In the genomic region with DNA sequence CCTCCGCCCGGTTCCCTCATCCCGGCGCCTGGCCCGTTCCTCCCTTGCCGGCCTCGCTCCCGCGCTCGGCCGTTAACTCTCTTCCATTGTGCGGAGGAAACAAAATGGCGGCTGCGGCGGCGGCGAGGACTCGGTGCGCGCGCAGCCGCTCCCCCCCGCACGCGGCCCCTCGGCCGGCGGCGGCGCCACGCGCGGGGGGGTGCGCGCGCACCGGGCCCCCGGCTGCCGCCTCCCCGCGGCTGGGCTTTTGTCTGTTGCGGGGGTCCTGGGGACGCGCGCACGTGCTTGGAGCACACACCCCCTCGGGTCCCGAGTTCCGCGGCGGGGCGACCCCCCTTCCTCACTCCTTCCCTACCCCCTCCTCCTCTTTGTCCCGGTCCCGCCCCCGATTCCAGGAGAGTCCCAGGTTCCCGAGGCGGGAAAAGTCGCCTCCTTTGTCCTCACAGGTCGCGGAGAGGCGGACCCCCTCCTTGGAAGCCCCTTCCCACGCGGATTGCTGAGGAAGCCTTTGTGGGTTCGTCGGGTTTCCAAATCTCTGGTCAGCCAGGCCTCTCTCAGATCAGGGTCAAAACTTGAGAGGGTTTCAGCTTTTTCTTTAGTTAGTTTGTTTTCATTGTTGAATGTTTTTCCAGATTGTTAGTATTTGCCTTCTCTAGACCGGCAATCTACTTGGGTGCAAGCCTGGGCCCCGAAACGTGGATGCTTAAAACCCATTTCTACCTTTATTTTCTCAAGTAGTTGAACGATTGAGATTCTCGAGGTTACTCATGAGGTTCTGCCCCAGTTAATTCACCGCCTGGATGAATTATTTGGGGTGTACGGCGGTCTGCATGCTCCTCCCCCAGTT, we compare ENCODE assay signal across 8 cellular contexts. TPM values are rescaled to one million over a fixed set of nuclear protein-coding genes. Genes with fewer than 3 reads are reported as not detected.
A peak's percentile ranks its signal among the peaks of the same experiment; 100 is the strongest.
DNase-seq lines count a peak whose midpoint lies in the region; ATAC-seq and TF ChIP-seq lines count a peak whose summit lies in the region.

No MANE protein-coding gene starts in this region.

- peak; percentile 53 for TF ChIP-seq POLR2A in GM18951 (IDR thresholded peaks at IDR 0.05; ENCODE audit: extremely low read depth, insufficient read depth, insufficient read length)

- H3K4me1 ChIP-seq in left ventricle myocardium inferior: peaks cover 64% of the 10 kb centered on the region
- H3K4me1 ChIP-seq in rectal smooth muscle tissue (ENCODE audit: control insufficient read depth, insufficient read depth, low read length): peaks cover 16% of the 10 kb centered on the region

- H3K9me3 ChIP-seq in AG04450 (ENCODE audit: control insufficient read depth, insufficient read depth, low read length): peaks cover 5% of the 10 kb centered on the region; the same call in 1 of the 2 replicates
- no peaks in the 10 kb centered on the region for H3K9me3 ChIP-seq in left ventricle myocardium inferior (replicated peaks)

- CTCF ChIA-PET in AG04450 (lab: Charles Lee) (interaction anchor here (1.3 to 1.9 kb wide), 3 partner anchors 11 to 74 kb away, joined by 4 to 5 read pairs (median 4); no protein-coding TSS in a partner anchor), RWPE1 (lab: Yijun Ruan, JAX) (interaction anchor here (0.6 to 1.4 kb wide), 2 partner anchors 74 to 148 kb away, joined by 3 to 4 read pairs; no protein-coding TSS in a partner anchor)

- peak overlapping the region; percentile 94 for H3K4me3 ChIP-seq in AG04450 (ENCODE audit: low read depth, low read length)
- peak overlapping the region; percentile 99 for H3K4me3 ChIP-seq in left ventricle myocardium inferior
- peak overlapping the region; percentile 82 for H3K4me3 ChIP-seq in rectal smooth muscle tissue (ENCODE audit: low read length)

- no peak for TF ChIP-seq CTCF in AG04450 (IDR thresholded peaks at IDR 0.05; ENCODE audit: low read depth, low read length)
- TF ChIP-seq CTCF in RWPE1 (conservative IDR thresholded peaks at IDR 0.05; ENCODE audit: low read depth): no peak
- no peak for TF ChIP-seq CTCF in left ventricle myocardium inferior (IDR thresholded peaks at IDR 0.05; ENCODE audit: borderline replicate concordance)

- H3K4me1 Mint-ChIP-seq in activated naive CD8-positive, alpha-beta T cell treated with anti-CD3 and anti-CD28 coated beads, Interleukin-2, amount 10 ng/mL, durations not matched to agents 7 days and 5 days: peaks cover 29% of the 10 kb centered on the region

- no peaks in the 10 kb centered on the region for H3K36me3 ChIP-seq in left ventricle myocardium inferior
- no peaks in the 10 kb centered on the region for H3K36me3 ChIP-seq in rectal smooth muscle tissue (ENCODE audit: control insufficient read depth, insufficient read depth, low read length)

- no peaks in the 10 kb centered on the region for H3K27me3 ChIP-seq in AG04450 (ENCODE audit: control insufficient read depth, insufficient read depth, low read length)
- no peaks in the 10 kb centered on the region for H3K27me3 ChIP-seq in left ventricle myocardium inferior (ENCODE audit: low read depth)
- no peaks in the 10 kb centered on the region for H3K27me3 ChIP-seq in rectal smooth muscle tissue (ENCODE audit: control insufficient read depth, insufficient read depth, low read length)

- H3K9ac ChIP-seq in rectal smooth muscle tissue (ENCODE audit: low read length): no peak overlapping the region

- H3K9me3 Mint-ChIP-seq in activated naive CD8-positive, alpha-beta T cell treated with anti-CD3 and anti-CD28 coated beads, Interleukin-2, amount 10 ng/mL, durations not matched to agents 7 days and 5 days: no peaks in the 10 kb centered on the region

- H3K27ac Mint-ChIP-seq in activated naive CD8-positive, alpha-beta T cell treated with anti-CD3 and anti-CD28 coated beads, Interleukin-2, amount 10 ng/mL, durations not matched to agents 7 days and 5 days: peak overlapping the region; percentile 97

- H3K36me3 Mint-ChIP-seq in activated naive CD8-positive, alpha-beta T cell treated with anti-CD3 and anti-CD28 coated beads, Interleukin-2, amount 10 ng/mL, durations not matched to agents 7 days and 5 days: peaks cover 12% of the 10 kb centered on the region

- H3K27ac ChIP-seq in AG04450 (ENCODE audit: low read depth, low read length): peak overlapping the region; percentile 84
- H3K27ac ChIP-seq in RWPE1: peak overlapping the region; percentile 89
- peak overlapping the region; percentile 97 for H3K27ac ChIP-seq in left ventricle myocardium inferior (replicated peaks)
- H3K27ac ChIP-seq in rectal smooth muscle tissue (ENCODE audit: low read depth, low read length): peak overlapping the region; percentile 95

- ATAC-seq in activated naive CD8-positive, alpha-beta T cell treated with anti-CD3 and anti-CD28 coated beads, Interleukin-2, amount 10 ng/mL, durations not matched to agents 7 days and 5 days (ENCODE audit: low read depth): peak; percentile 19
- ATAC-seq in GM18873 (IDR thresholded peaks at IDR 0.05; ENCODE audit: low FRiP score, unreplicated experiment): no peak

- H3K27me3 Mint-ChIP-seq in activated naive CD8-positive, alpha-beta T cell treated with anti-CD3 and anti-CD28 coated beads, Interleukin-2, amount 10 ng/mL, durations not matched to agents 7 days and 5 days: no peaks in the 10 kb centered on the region

- in situ Hi-C loops in GM18951 (cut with MboI; ENCODE audit: low sequenced_read_pairs, unreplicated experiment): no loop called here

- intact Hi-C loops in left ventricle myocardium inferior (cut with micrococcal nuclease): no loop called here

- POLR2A ChIA-PET in AG04450 (lab: Yijun Ruan, JAX): interaction anchor here (0.9 to 1.4 kb wide), 2 partner anchors 10 to 74 kb away, joined by 3 to 7 read pairs; no protein-coding TSS in a partner anchor
- POLR2A ChIA-PET in RWPE1 (lab: Yijun Ruan, JAX; ENCODE audit: low non-redundant PET): interaction anchor here (1.2 kb wide), 1 partner anchor 312 kb away, joined by 3 read pairs; no protein-coding TSS in a partner anchor
- POLR2A ChIA-PET in activated naive CD8-positive, alpha-beta T cell treated with anti-CD3 and anti-CD28 coated beads, Interleukin-2, amount 10 ng/mL, durations not matched to agents 7 days and 5 days (lab: Charles Lee): interaction anchor here (1.1 to 1.5 kb wide), 2 partner anchors 21 to 100 kb away, joined by 3 read pairs; no protein-coding TSS in a partner anchor

- peak overlapping the region; percentile 95 for H3K4me3 Mint-ChIP-seq in activated naive CD8-positive, alpha-beta T cell treated with anti-CD3 and anti-CD28 coated beads, Interleukin-2, amount 10 ng/mL, durations not matched to agents 7 days and 5 days

- DNase-seq in AG04450 (ENCODE audit: low read depth, low spot score) (no peak), HPDE6-E6E7 (ENCODE audit: extremely low spot score) (peak; percentile 59), RWPE1 (ENCODE audit: low spot score) (peak; percentile 66), left ventricle myocardium inferior (peak; percentile 47)
- peak; percentile 81 for DNase-seq in activated naive CD8-positive, alpha-beta T cell treated with anti-CD3 and anti-CD28 coated beads, Interleukin-2, amount 10 ng/mL, durations not matched to agents 7 days and 5 days

RNA-seq across cellular contexts. Expression of gene ILF3, which starts 0.7 kb away (rescaled TPM):
- 143 and 155 TPM in 2 replicates for polyA plus RNA-seq in AG04450 (2011; rRNA removed)
- 123 and 144 TPM in 2 replicates for polyA minus RNA-seq in AG04450 (2011; rRNA and poly(A)+ RNA removed)
- total RNA-seq in activated naive CD8-positive, alpha-beta T cell treated with anti-CD3 and anti-CD28 coated beads, Interleukin-2, amount 10 ng/mL, durations not matched to agents 7 days and 5 days: 100 to 1,000 TPM; 344 to 354 TPM
- total RNA-seq in left ventricle myocardium inferior: 106 TPM

RNA-seq across cellular contexts. Expression of gene SLC44A2, which starts 29.5 kb away (rescaled TPM):
- 80.5 and 81.4 TPM in 2 replicates for polyA plus RNA-seq in AG04450 (2011; rRNA removed)
- polyA minus RNA-seq in AG04450 (2011; rRNA and poly(A)+ RNA removed): 90.4 and 99.0 TPM in 2 replicates
- 100 to 1,000 TPM; 155 to 156 TPM for total RNA-seq in activated naive CD8-positive, alpha-beta T cell treated with anti-CD3 and anti-CD28 coated beads, Interleukin-2, amount 10 ng/mL, durations not matched to agents 7 days and 5 days
- total RNA-seq in left ventricle myocardium inferior: 74.2 TPM

RNA-seq across cellular contexts. Expression of gene QTRT1, which starts 46.4 kb away (rescaled TPM):
- 19.5 and 25.3 TPM in 2 replicates for polyA plus RNA-seq in AG04450 (2011; rRNA removed)
- 7.5 and 13.6 TPM in 2 replicates for polyA minus RNA-seq in AG04450 (2011; rRNA and poly(A)+ RNA removed)
- total RNA-seq in activated naive CD8-positive, alpha-beta T cell treated with anti-CD3 and anti-CD28 coated beads, Interleukin-2, amount 10 ng/mL, durations not matched to agents 7 days and 5 days: 10 to 100 TPM; 35.9 to 37.7 TPM
- 30.5 TPM for total RNA-seq in left ventricle myocardium inferior
